Comparison of ENCODE assay signal across 8 cellular contexts in genomic region chr9:34253460-34253837, GRCh38.
DNase-seq lines count a peak whose midpoint lies in the region; ATAC-seq, FAIRE-seq and TF ChIP-seq lines count a peak whose summit lies in the region.

No MANE protein-coding gene starts in this region.

- H3K9me1 ChIP-seq in K562 (ENCODE audit: control insufficient read depth, insufficient read depth, low read length) = no peaks in the 10 kb centered on the region

- FAIRE-seq in K562 (lab: Jason Lieb, UNC) = no peak

- BruUV-seq in K562 (replicated peaks; lab: Mats Ljungman, UMichigan) = no TSS peak

- peak in 1 of 2 experiments; percentile 27; a peak in 1 of 4 replicates for TF ChIP-seq RAD21 in K562 (CRISPR knock-in tag; conservative IDR thresholded peaks at IDR 0.05 in 1 of 2, IDR thresholded peaks at IDR 0.05 in 1 of 2)

- ATAC-seq in K562 (peak; percentile 49), right cardiac atrium (peak; percentile 71 to 72), HG03139 (IDR thresholded peaks at IDR 0.05; ENCODE audit: unreplicated experiment) (no peak)

- CTCF ChIA-PET in K562 (lab: Yijun Ruan, JAX; ENCODE audit: low intra/inter-chr PET ratio) = interaction anchor here (0.6 kb wide), 1 partner anchor 256 kb away, joined by 3 read pairs; no protein-coding TSS in a partner anchor

- TF ChIP-seq CTCF in K562 (IDR thresholded peaks at IDR 0.05 in 2 of 3, conservative IDR thresholded peaks at IDR 0.05 in 1 of 3; ENCODE audit: insufficient read depth in 2 of 3, low read depth in 1 of 3, low read length in 3 of 3) = peak in 2 of 3 experiments; percentile 8 to 20; a peak in 1 of 6 replicates

- H3K4me1 ChIP-seq in K562 (replicated peaks in 1 of 2; ENCODE audit: control insufficient read depth in 2 of 2, insufficient read depth in 2 of 2, low read length in 2 of 2) (peaks cover 0 to 4% of the 10 kb centered on the region in 2 experiments; a peak in 2 of 5 replicates), right cardiac atrium (ENCODE audit: control insufficient read depth, insufficient read depth, low read length) (peaks cover 26% of the 10 kb centered on the region), subcutaneous abdominal adipose tissue (ENCODE audit: control insufficient read depth in 5 of 5, insufficient read depth in 5 of 5, low read length in 5 of 5) (peaks cover 24 to 49% (median 44%) of the 10 kb centered on the region in 5 donors)

- H3K4me3 ChIP-seq in K562 (no peak overlapping the region), right cardiac atrium (ENCODE audit: low read length) (no peak overlapping the region), subcutaneous abdominal adipose tissue (ENCODE audit: low read depth in 1 of 5, low read length in 5 of 5) (no peak overlapping the region)

- H3K9me3 ChIP-seq in K562 (replicated peaks; ENCODE audit: control insufficient read depth, insufficient read depth, low read depth, low read length) (no peaks in the 10 kb centered on the region), right cardiac atrium (ENCODE audit: control insufficient read depth, low read length) (no peaks in the 10 kb centered on the region), subcutaneous abdominal adipose tissue (ENCODE audit: control insufficient read depth in 5 of 5, low read length in 5 of 5) (no peaks in the 10 kb centered on the region)

- intact Hi-C loops in K562 (cut with micrococcal nuclease) = loop anchor here (2.0 to 10.0 kb wide), 3 partner anchors 129 to 243 kb away; partner anchors contain the start of gene DCAF12
- intact Hi-C loops in right cardiac atrium (cut with DNase I) = loop anchor here (5.0 to 10.0 kb wide), 7 partner anchors 49 to 329 kb away; partner anchors contain the start of genes DCAF12 (in 1 of the 4) and UBAP1 (in 1 of the 4)

- H3K79me2 ChIP-seq in K562 (ENCODE audit: control insufficient read depth, insufficient read depth, low read length) = no peaks in the 10 kb centered on the region

- DNase-seq in HS-27A (ENCODE audit: low read depth) = peak; percentile 30
- no peak for DNase-seq in K562 (ENCODE audit: extremely low read depth in 1 of 4, low spot score in 3 of 4)
- peak; percentile 49 to 80 (median 80) for DNase-seq in right cardiac atrium
- no peak for DNase-seq in NCI-H526 (lab: John Stamatoyannopoulos, UW)
- DNase-seq in activated CD4-positive, alpha-beta T cell treated with anti-CD3 and anti-CD28 coated beads for 1 hour = no peak
- no peak for DNase-seq in COR-L47 (lab: John Stamatoyannopoulos, UW)

- POLR2A ChIA-PET in K562 (lab: Yijun Ruan, JAX) = interaction anchor here (1.3 kb wide), 1 partner anchor 35 kb away, joined by 3 read pairs; no protein-coding TSS in a partner anchor

- no peak for TF ChIP-seq EP300 in K562 (IDR thresholded peaks at IDR 0.05; ENCODE audit: low read length)

- peaks cover 85% of the 10 kb centered on the region; the same call in 2 of the 3 replicates for H3K36me3 ChIP-seq in K562 (ENCODE audit: control insufficient read depth, insufficient read depth, low read length)
- H3K36me3 ChIP-seq in subcutaneous abdominal adipose tissue (ENCODE audit: control insufficient read depth in 5 of 5, insufficient read depth in 5 of 5, low read length in 5 of 5) = peaks cover 5 to 48% (median 35%) of the 10 kb centered on the region in 5 donors

- no peak overlapping the region for H3K9ac ChIP-seq in K562 (ENCODE audit: insufficient read depth in 1 of 2, low read depth in 2 of 2, low read length in 2 of 2)
- H3K9ac ChIP-seq in subcutaneous abdominal adipose tissue (ENCODE audit: low read length in 5 of 5) = peak overlapping the region in 4 of 5 donors; percentile 12 to 42 (median 32)

- WGBS in K562 (ENCODE audit: insufficient coverage, low coverage, missing lambda C conversion rate) = 86% methylated on average over 3 of the region's 3 CpGs
- WGBS in right cardiac atrium = 38% methylated on average over 3 of the region's 3 CpGs

- in situ Hi-C loops in K562 (cut with MboI) = no loop called here

- TF ChIP-seq POLR2A in K562 (conservative IDR thresholded peaks at IDR 0.05) = no peak

- H3K27me3 ChIP-seq in K562 (ENCODE audit: control insufficient read depth in 2 of 2, insufficient read depth in 2 of 2, low read length in 2 of 2) (no peaks in the 10 kb centered on the region), right cardiac atrium (ENCODE audit: control insufficient read depth, insufficient read depth) (no peaks in the 10 kb centered on the region), subcutaneous abdominal adipose tissue (ENCODE audit: control insufficient read depth in 5 of 5, insufficient read depth in 4 of 5, low read length in 5 of 5) (no peaks in the 10 kb centered on the region)

- H3K4me2 ChIP-seq in K562 (ENCODE audit: insufficient read depth, low read length) = no peak overlapping the region

- H3K27ac ChIP-seq in K562 (ENCODE audit: extremely low read depth, low read depth, low read length) (no peak overlapping the region), right cardiac atrium (ENCODE audit: low read length) (peak overlapping the region; percentile 88), subcutaneous abdominal adipose tissue (ENCODE audit: low read depth, low read length) (peak overlapping the region; percentile 88)

- no peaks in the 10 kb centered on the region; the same call in 1 of the 2 replicates for H4K20me1 ChIP-seq in K562 (replicated peaks; ENCODE audit: control insufficient read depth, insufficient read depth, low read length)

- no peak overlapping the region for H2AFZ ChIP-seq in K562 (ENCODE audit: low read depth, low read length)

TF ChIP-seq in K562, 482 proteins besides CTCF, POLR2A, EP300 and RAD21 (continues in another document):
- TF ChIP-seq, protein P1, sequence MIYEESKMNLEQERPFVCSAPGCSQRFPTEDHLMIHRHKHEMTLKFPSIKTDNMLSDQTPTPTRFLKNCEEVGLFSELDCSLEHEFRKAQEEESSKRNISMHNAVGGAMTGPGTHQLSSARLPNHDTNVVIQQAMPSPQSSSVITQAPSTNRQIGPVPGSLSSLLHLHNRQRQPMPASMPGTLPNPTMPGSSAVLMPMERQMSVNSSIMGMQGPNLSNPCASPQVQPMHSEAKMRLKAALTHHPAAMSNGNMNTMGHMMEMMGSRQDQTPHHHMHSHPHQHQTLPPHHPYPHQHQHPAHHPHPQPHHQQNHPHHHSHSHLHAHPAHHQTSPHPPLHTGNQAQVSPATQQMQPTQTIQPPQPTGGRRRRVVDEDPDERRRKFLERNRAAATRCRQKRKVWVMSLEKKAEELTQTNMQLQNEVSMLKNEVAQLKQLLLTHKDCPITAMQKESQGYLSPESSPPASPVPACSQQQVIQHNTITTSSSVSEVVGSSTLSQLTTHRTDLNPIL (CRISPR knock-in tag; IDR thresholded peaks at IDR 0.05) = no peak
- TF ChIP-seq, protein P2, sequence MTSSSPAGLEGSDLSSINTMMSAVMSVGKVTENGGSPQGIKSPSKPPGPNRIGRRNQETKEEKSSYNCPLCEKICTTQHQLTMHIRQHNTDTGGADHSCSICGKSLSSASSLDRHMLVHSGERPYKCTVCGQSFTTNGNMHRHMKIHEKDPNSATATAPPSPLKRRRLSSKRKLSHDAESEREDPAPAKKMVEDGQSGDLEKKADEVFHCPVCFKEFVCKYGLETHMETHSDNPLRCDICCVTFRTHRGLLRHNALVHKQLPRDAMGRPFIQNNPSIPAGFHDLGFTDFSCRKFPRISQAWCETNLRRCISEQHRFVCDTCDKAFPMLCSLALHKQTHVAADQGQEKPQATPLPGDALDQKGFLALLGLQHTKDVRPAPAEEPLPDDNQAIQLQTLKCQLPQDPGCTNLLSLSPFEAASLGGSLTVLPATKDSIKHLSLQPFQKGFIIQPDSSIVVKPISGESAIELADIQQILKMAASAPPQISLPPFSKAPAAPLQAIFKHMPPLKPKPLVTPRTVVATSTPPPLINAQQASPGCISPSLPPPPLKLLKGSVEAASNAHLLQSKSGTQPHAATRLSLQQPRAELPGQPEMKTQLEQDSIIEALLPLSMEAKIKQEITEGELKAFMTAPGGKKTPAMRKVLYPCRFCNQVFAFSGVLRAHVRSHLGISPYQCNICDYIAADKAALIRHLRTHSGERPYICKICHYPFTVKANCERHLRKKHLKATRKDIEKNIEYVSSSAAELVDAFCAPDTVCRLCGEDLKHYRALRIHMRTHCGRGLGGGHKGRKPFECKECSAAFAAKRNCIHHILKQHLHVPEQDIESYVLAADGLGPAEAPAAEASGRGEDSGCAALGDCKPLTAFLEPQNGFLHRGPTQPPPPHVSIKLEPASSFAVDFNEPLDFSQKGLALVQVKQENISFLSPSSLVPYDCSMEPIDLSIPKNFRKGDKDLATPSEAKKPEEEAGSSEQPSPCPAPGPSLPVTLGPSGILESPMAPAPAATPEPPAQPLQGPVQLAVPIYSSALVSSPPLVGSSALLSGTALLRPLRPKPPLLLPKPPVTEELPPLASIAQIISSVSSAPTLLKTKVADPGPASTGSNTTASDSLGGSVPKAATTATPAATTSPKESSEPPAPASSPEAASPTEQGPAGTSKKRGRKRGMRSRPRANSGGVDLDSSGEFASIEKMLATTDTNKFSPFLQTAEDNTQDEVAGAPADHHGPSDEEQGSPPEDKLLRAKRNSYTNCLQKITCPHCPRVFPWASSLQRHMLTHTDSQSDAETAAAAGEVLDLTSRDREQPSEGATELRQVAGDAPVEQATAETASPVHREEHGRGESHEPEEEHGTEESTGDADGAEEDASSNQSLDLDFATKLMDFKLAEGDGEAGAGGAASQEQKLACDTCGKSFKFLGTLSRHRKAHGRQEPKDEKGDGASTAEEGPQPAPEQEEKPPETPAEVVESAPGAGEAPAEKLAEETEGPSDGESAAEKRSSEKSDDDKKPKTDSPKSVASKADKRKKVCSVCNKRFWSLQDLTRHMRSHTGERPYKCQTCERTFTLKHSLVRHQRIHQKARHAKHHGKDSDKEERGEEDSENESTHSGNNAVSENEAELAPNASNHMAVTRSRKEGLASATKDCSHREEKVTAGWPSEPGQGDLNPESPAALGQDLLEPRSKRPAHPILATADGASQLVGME (CRISPR knock-in tag; IDR thresholded peaks at IDR 0.05) = no peak
- TF ChIP-seq ZNF444 (CRISPR knock-in tag; IDR thresholded peaks at IDR 0.05) = no peak
- TF ChIP-seq, protein P3, sequence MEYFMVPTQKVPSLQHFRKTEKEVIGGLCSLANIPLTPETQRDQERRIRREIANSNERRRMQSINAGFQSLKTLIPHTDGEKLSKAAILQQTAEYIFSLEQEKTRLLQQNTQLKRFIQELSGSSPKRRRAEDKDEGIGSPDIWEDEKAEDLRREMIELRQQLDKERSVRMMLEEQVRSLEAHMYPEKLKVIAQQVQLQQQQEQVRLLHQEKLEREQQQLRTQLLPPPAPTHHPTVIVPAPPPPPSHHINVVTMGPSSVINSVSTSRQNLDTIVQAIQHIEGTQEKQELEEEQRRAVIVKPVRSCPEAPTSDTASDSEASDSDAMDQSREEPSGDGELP (CRISPR knock-in tag; IDR thresholded peaks at IDR 0.05; ENCODE audit: borderline replicate concordance) = no peak
- 0 out of 4 replicates have a peak, but pooled peaks of 1 of the 2 experiments have one; percentile 4 for TF ChIP-seq MAZ (CRISPR knock-in tag; conservative IDR thresholded peaks at IDR 0.05 in 1 of 2, IDR thresholded peaks at IDR 0.05 in 1 of 2)
- TF ChIP-seq ZNF436 (CRISPR knock-in tag; IDR thresholded peaks at IDR 0.05) = no peak
- no peak for TF ChIP-seq RCOR1 (IDR thresholded peaks at IDR 0.05; ENCODE audit: borderline replicate concordance in 1 of 2, low read depth in 2 of 2, low read length in 2 of 2)

Comparison
In these comparisons a context has a peak if more than half of its experiments do, and no peak if none do; other contexts are left out.
1. DNase-seq: peak in HS-27A (single experiment) and right cardiac atrium (3 of 3); none in K562 (0 of 4), NCI-H526 (0 of 2), activated CD4-positive, alpha-beta T cell treated with anti-CD3 and anti-CD28 coated beads for 1 hour (single experiment) and COR-L47 (single experiment).
2. H3K9ac ChIP-seq: peak in subcutaneous abdominal adipose tissue (4 of 5); none in K562 (0 of 2).